In the genomic region with DNA sequence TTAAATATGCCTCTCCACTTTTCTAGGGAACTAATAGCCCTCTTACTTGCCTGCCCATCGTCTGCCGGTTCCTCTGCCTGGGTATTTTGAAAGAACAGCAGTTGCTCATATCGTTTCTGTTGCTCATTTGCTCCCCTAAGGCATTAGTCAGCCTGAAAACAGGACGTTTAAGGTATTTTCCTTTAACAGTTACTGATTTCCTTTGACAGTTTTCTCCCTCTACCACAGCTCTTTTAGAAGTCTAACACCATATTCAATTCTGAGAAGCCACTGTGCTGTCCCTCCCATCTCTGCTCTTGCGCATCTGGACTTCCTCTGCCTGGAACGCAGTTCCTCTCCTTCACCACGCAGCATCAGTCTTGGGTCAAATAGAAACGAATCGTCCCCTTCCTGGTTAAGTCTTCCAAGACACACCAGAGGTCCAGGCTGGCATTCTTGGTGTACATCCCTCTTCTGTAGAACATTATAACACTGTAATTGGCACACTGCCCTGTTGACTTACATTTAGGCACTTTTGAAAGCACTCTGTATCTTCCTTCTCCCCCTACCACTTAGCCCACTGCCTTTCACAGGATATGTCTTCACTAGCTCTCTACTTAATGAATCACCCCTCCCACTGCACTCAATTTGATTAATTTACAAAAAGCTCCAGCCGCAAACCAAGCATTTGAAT, we compare ENCODE assay signal across 8 cellular contexts.
DNase-seq lines count a peak whose midpoint lies in the region; ATAC-seq and TF ChIP-seq lines count a peak whose summit lies in the region.

No MANE protein-coding gene starts in this region.

- peak overlapping the region; percentile 79 for H3K27ac ChIP-seq in KMS-11
- peak overlapping the region; percentile 76 to 95 for H3K27ac ChIP-seq in lung (ENCODE audit: low read depth in 1 of 2, low read length in 1 of 2)
- H3K27ac ChIP-seq in WERI-Rb-1, result no peak overlapping the region

- H3K36me3 Mint-ChIP-seq in central memory CD8-positive, alpha-beta T cell (ENCODE audit: insufficient read depth), result peaks cover 8% of the 10 kb centered on the region

- peak overlapping the region; percentile 99 for H3K4me2 ChIP-seq in KMS-11

- DNase-seq in Daoy (ENCODE audit: low read depth), result peak; percentile 75
- peak; percentile 35 to 49 for DNase-seq in central memory CD8-positive, alpha-beta T cell (ENCODE audit: low spot score in 2 of 2)
- DNase-seq in lung (ENCODE audit: low spot score), result peak; percentile 52
- peak; percentile 32 to 34 for DNase-seq in stimulated activated CD8-positive, alpha-beta memory T cell treated with anti-CD3 and anti-CD28 coated beads, Interleukin-4, amount 100 ng/mL, for 1 hour (ENCODE audit: low read depth in 2 of 2, low spot score in 1 of 2)
- no peak for DNase-seq in WERI-Rb-1

- H3K9me3 Mint-ChIP-seq in central memory CD8-positive, alpha-beta T cell, result no peaks in the 10 kb centered on the region

- no peaks in the 10 kb centered on the region for H3K27me3 ChIP-seq in KMS-11 (ENCODE audit: insufficient read depth, low read depth)
- H3K27me3 ChIP-seq in lung (ENCODE audit: control insufficient read depth, insufficient read depth), result no peaks in the 10 kb centered on the region
- no peaks in the 10 kb centered on the region for H3K27me3 ChIP-seq in WERI-Rb-1 (ENCODE audit: insufficient read depth, low read depth, severe bottlenecking)

- ATAC-seq in GM21528 (IDR thresholded peaks at IDR 0.05; ENCODE audit: low FRiP score, unreplicated experiment) (peak; percentile 92), lung (ENCODE audit: insufficient read depth, low FRiP score) (peak; percentile 89)
- peak; percentile 86 to 87 for ATAC-seq in activated CD4-positive, CD25-positive, alpha-beta regulatory T cell treated with anti-CD3 and anti-CD28 coated beads, Interleukin-2, amount 50 U/mL, for 24 hours
- ATAC-seq in central memory CD8-positive, alpha-beta T cell (replicated peaks; ENCODE audit: extremely low read depth, poor library complexity, severe bottlenecking), result peak; percentile 92

- H3K4me3 Mint-ChIP-seq in central memory CD8-positive, alpha-beta T cell, result peak overlapping the region; percentile 84

- H3K9me3 ChIP-seq in lung (ENCODE audit: control insufficient read depth in 2 of 2, insufficient read depth in 1 of 2, low read length in 1 of 2), result no peaks in the 10 kb centered on the region
- peaks cover 21% of the 10 kb centered on the region for H3K9me3 ChIP-seq in WERI-Rb-1 (ENCODE audit: severe bottlenecking)

- H4K20me1 ChIP-seq in KMS-11 (ENCODE audit: insufficient read depth), result no peaks in the 10 kb centered on the region

- 2 to 5% methylated on average over 10 of the region's 10 CpGs for WGBS in lung, 2 donors

- no peak for TF ChIP-seq CTCF in KMS-11 (conservative IDR thresholded peaks at IDR 0.05; ENCODE audit: low read depth, low read length)
- TF ChIP-seq CTCF in lung (IDR thresholded peaks at IDR 0.05; ENCODE audit: control extremely low read depth, extremely low read depth), result no peak
- TF ChIP-seq CTCF in WERI-Rb-1 (IDR thresholded peaks at IDR 0.05; ENCODE audit: low read depth, low read length), result no peak

- no peaks in the 10 kb centered on the region for H3K36me3 ChIP-seq in KMS-11 (ENCODE audit: insufficient read depth)
- H3K36me3 ChIP-seq in lung (ENCODE audit: control insufficient read depth in 2 of 2, insufficient read depth in 2 of 2, low read length in 2 of 2), result no peaks in the 10 kb centered on the region
- H3K36me3 ChIP-seq in WERI-Rb-1, result no peaks in the 10 kb centered on the region

- no peaks in the 10 kb centered on the region for H3K27me3 Mint-ChIP-seq in central memory CD8-positive, alpha-beta T cell

- H2AFZ ChIP-seq in KMS-11 (ENCODE audit: low read depth), result peak overlapping the region; percentile 98

- H3K4me1 Mint-ChIP-seq in central memory CD8-positive, alpha-beta T cell, result peaks cover 40% of the 10 kb centered on the region

- no peaks in the 10 kb centered on the region for H3K79me2 ChIP-seq in KMS-11 (ENCODE audit: insufficient read depth, low read depth)

- peak overlapping the region; percentile 76 for H3K9ac ChIP-seq in KMS-11

- H3K4me1 ChIP-seq in KMS-11 (ENCODE audit: low read depth, poor library complexity, severe bottlenecking), result peaks cover 13% of the 10 kb centered on the region
- H3K4me1 ChIP-seq in lung (ENCODE audit: control insufficient read depth in 2 of 2, insufficient read depth in 2 of 2, low read length in 2 of 2), result peaks cover 0 to 3% of the 10 kb centered on the region in 2 donors

- H3K27ac Mint-ChIP-seq in central memory CD8-positive, alpha-beta T cell (ENCODE audit: low read depth), result peak overlapping the region; percentile 93

- H3K4me3 ChIP-seq in KMS-11 (IDR thresholded peaks at IDR 0.05; ENCODE audit: insufficient read depth, low read depth, low read length) (no peak overlapping the region), lung (peak overlapping the region; percentile 15), WERI-Rb-1 (ENCODE audit: low read depth, low read length) (no peak overlapping the region)
